1 cellular context compared by ENCODE assay signal in genomic region chr22:23752750-23753149, GRCh38.
A peak's percentile ranks its signal among the peaks of the same experiment; 100 is the strongest.
TF ChIP-seq lines count a peak whose summit lies in the region.

No MANE protein-coding gene starts in this region.

TF ChIP-seq in HepG2, 621 proteins besides CTCF, POLR2A, EP300 and RAD21:
- no peak for TF ChIP-seq JUN (CRISPR knock-in tag; IDR thresholded peaks at IDR 0.05)
- TF ChIP-seq ZNF629 (CRISPR knock-in tag; conservative IDR thresholded peaks at IDR 0.05), result peak; percentile 31; the same call in 1 of the 2 replicates
